Comparison of ENCODE assay signal across 27 cellular contexts in the genomic region with DNA sequence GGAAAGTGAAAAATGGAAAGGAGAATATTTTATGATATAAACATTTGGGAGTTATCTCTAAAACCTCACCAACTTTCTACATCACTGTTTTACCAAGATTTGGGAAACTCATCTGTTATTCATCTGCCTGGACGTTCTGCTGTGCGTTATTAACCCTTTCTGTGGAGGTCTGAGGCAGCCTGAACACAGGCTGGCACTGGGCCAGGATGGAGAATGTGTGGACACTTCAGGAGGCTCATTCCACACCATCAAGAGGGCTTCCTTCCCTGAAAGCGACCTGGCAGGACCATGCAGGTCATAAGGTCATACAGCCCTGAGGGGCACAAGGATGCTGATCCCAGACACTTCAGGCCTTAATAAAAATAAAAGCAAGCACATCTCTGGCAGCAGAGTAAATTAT.
"Had no signal": no experiment of that assay in that cellular context is flagged by ENCODE, and none has a peak within 500 bp of the region (broad histone marks: within the 10 kb centered on the region; RNA-seq: fewer than 3 reads in every experiment).

No MANE protein-coding gene starts in this region.

- H3K27me3 ChIP-seq: gastrocnemius medialis, neural progenitor cell, suprapubic skin, transverse colon, upper lobe of right lung, uterus had no signal

- H3K4me1 Mint-ChIP-seq: stimulated activated naive CD8-positive, alpha-beta T cell treated with anti-CD3 and anti-CD28 coated beads, Interleukin-15, amount 100 ng/mL, for 72 hours had no signal

- H3K4me3 Mint-ChIP-seq: effector memory CD8-positive, alpha-beta T cell; memory B cell; naive B cell; natural killer cell treated with Interleukin-12 subunit alpha and Interleukin-12 subunit beta and Interleukin-15 and Interleukin-18, amount 100 ng/mL, for 72 hours; neural progenitor cell; stimulated activated naive CD8-positive, alpha-beta T cell treated with anti-CD3 and anti-CD28 coated beads, Interleukin-15, amount 100 ng/mL, for 72 hours had no signal

- H3K4me1 ChIP-seq: gastrocnemius medialis, parathyroid adenoma, suprapubic skin had no signal

- ATAC-seq: effector memory CD8-positive, alpha-beta T cell; gastrocnemius medialis; left lobe of liver; mucosa of descending colon; natural killer cell treated with Interleukin-12 subunit alpha and Interleukin-12 subunit beta and Interleukin-15 and Interleukin-18, amount 100 ng/mL, for 72 hours; sciatic nerve; stimulated activated naive CD8-positive, alpha-beta T cell treated with anti-CD3 and anti-CD28 coated beads, Interleukin-15, amount 100 ng/mL, for 72 hours; upper lobe of right lung had no signal

- H2AFZ ChIP-seq: neural progenitor cell, parathyroid adenoma had no signal

- DNase-seq: dermis blood vessel endothelial cell; effector memory CD8-positive, alpha-beta T cell; gastrocnemius medialis; head of caudate nucleus; kidney; mucosa of descending colon; naive B cell; stimulated activated CD4-positive, alpha-beta T cell treated with anti-CD3 and anti-CD28 coated beads, Interleukin-12 subunit alpha, Interleukin-12 subunit beta, amount 100 ng/mL, for 4 hours; stimulated activated CD4-positive, alpha-beta T cell treated with anti-CD3 and anti-CD28 coated beads, Interleukin-1b, Interleukin-23, amount 100 ng/mL, for 48 hours; stimulated activated CD4-positive, alpha-beta T cell treated with anti-CD3 and anti-CD28 coated beads, Interleukin-4, amount 100 ng/mL, for 1 hour; stimulated activated CD8-positive, alpha-beta memory T cell treated with anti-CD3 and anti-CD28 coated beads, Interleukin-4, amount 100 ng/mL, for 48 hours; stimulated activated naive CD4-positive, alpha-beta T cell; stimulated activated naive CD8-positive, alpha-beta T cell treated with anti-CD3 and anti-CD28 coated beads, Interleukin-15, amount 100 ng/mL, for 72 hours; transverse colon; upper lobe of right lung; uterus had no signal

- H3K9me3 ChIP-seq: gastrocnemius medialis, mucosa of descending colon, suprapubic skin, transverse colon, upper lobe of right lung, uterus had no signal

- FAIRE-seq: kidney had no signal

- H3K9ac ChIP-seq: neural progenitor cell, parathyroid adenoma had no signal

- H3K4me2 ChIP-seq: neural progenitor cell, smooth muscle cell had no signal

- H3K27ac Mint-ChIP-seq: effector memory CD8-positive, alpha-beta T cell; memory B cell; naive B cell; natural killer cell treated with Interleukin-12 subunit alpha and Interleukin-12 subunit beta and Interleukin-15 and Interleukin-18, amount 100 ng/mL, for 72 hours; neural progenitor cell; progenitor cell of endocrine pancreas; stimulated activated naive CD8-positive, alpha-beta T cell treated with anti-CD3 and anti-CD28 coated beads, Interleukin-15, amount 100 ng/mL, for 72 hours had no signal

- H3K9me3 Mint-ChIP-seq: effector memory CD8-positive, alpha-beta T cell; natural killer cell treated with Interleukin-12 subunit alpha and Interleukin-12 subunit beta and Interleukin-15 and Interleukin-18, amount 100 ng/mL, for 72 hours; stimulated activated naive CD8-positive, alpha-beta T cell treated with anti-CD3 and anti-CD28 coated beads, Interleukin-15, amount 100 ng/mL, for 72 hours had no signal

- H3K27ac ChIP-seq: coronary artery, gastrocnemius medialis, neural progenitor cell, parathyroid adenoma, suprapubic skin, transverse colon, upper lobe of right lung, uterus had no signal

- H3K36me3 ChIP-seq: gastrocnemius medialis, neural progenitor cell, suprapubic skin, transverse colon, upper lobe of right lung, uterus had no signal

- H3K36me3 Mint-ChIP-seq: memory B cell; natural killer cell treated with Interleukin-12 subunit alpha and Interleukin-12 subunit beta and Interleukin-15 and Interleukin-18, amount 100 ng/mL, for 72 hours; neural progenitor cell had no signal

- H3K27me3 Mint-ChIP-seq: progenitor cell of endocrine pancreas; stimulated activated naive CD8-positive, alpha-beta T cell treated with anti-CD3 and anti-CD28 coated beads, Interleukin-15, amount 100 ng/mL, for 72 hours had no signal

- H3K4me3 ChIP-seq: coronary artery, gastrocnemius medialis, lung, mucosa of descending colon, neural progenitor cell, smooth muscle cell, suprapubic skin, transverse colon, upper lobe of right lung, uterus had no signal
